Comparison of ENCODE assay signal across 2 cellular contexts in the genomic region with DNA sequence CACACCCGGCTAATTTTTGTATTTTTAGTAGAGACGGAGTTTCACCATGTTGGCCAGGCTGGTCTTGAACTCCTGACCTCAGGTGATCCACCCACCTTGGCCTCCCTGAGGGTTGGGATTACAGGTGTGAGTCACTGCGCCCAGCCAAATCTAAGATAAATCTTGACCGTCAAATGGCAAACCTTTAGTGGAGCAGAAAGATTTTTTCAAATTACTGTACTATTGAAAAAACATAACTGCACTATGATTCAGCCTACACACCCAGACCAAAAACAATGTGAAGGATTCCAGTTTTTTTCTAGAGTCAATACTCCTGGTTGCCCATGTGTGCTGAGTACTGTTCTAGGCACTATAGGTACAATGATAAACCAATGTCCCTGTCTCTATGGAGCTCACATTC.
TF ChIP-seq lines count a peak whose summit lies in the region.

No MANE protein-coding gene starts in this region.

TF ChIP-seq in SK-N-SH, 30 proteins besides CTCF, POLR2A, EP300 and RAD21 (continued from another document):
- TF ChIP-seq, protein P1, sequence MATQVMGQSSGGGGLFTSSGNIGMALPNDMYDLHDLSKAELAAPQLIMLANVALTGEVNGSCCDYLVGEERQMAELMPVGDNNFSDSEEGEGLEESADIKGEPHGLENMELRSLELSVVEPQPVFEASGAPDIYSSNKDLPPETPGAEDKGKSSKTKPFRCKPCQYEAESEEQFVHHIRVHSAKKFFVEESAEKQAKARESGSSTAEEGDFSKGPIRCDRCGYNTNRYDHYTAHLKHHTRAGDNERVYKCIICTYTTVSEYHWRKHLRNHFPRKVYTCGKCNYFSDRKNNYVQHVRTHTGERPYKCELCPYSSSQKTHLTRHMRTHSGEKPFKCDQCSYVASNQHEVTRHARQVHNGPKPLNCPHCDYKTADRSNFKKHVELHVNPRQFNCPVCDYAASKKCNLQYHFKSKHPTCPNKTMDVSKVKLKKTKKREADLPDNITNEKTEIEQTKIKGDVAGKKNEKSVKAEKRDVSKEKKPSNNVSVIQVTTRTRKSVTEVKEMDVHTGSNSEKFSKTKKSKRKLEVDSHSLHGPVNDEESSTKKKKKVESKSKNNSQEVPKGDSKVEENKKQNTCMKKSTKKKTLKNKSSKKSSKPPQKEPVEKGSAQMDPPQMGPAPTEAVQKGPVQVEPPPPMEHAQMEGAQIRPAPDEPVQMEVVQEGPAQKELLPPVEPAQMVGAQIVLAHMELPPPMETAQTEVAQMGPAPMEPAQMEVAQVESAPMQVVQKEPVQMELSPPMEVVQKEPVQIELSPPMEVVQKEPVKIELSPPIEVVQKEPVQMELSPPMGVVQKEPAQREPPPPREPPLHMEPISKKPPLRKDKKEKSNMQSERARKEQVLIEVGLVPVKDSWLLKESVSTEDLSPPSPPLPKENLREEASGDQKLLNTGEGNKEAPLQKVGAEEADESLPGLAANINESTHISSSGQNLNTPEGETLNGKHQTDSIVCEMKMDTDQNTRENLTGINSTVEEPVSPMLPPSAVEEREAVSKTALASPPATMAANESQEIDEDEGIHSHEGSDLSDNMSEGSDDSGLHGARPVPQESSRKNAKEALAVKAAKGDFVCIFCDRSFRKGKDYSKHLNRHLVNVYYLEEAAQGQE (IDR thresholded peaks at IDR 0.05; ENCODE audit: low read depth, low read length): no peak
- no peak for TF ChIP-seq MEF2A (IDR thresholded peaks at IDR 0.05; ENCODE audit: borderline replicate concordance, low read depth)
TF ChIP-seq in SK-N-SH: peak in this region for 0.

TF ChIP-seq in SK-N-SH treated with all-trans-retinoic acid at 6 μM for 48 hours, 23 proteins besides CTCF, POLR2A, EP300 and RAD21 (continued from another document):
- TF ChIP-seq, protein P2, sequence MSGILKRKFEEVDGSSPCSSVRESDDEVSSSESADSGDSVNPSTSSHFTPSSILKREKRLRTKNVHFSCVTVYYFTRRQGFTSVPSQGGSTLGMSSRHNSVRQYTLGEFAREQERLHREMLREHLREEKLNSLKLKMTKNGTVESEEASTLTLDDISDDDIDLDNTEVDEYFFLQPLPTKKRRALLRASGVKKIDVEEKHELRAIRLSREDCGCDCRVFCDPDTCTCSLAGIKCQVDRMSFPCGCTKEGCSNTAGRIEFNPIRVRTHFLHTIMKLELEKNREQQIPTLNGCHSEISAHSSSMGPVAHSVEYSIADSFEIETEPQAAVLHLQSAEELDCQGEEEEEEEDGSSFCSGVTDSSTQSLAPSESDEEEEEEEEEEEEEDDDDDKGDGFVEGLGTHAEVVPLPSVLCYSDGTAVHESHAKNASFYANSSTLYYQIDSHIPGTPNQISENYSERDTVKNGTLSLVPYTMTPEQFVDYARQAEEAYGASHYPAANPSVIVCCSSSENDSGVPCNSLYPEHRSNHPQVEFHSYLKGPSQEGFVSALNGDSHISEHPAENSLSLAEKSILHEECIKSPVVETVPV (CRISPR knock-in tag; IDR thresholded peaks at IDR 0.05): no peak
- TF ChIP-seq ISL1 (CRISPR knock-in tag; IDR thresholded peaks at IDR 0.05): no peak
- no peak for TF ChIP-seq ZNF8 (CRISPR knock-in tag; IDR thresholded peaks at IDR 0.05)
- no peak for TF ChIP-seq OSR1 (CRISPR knock-in tag; IDR thresholded peaks at IDR 0.05)
